In the genomic region with DNA sequence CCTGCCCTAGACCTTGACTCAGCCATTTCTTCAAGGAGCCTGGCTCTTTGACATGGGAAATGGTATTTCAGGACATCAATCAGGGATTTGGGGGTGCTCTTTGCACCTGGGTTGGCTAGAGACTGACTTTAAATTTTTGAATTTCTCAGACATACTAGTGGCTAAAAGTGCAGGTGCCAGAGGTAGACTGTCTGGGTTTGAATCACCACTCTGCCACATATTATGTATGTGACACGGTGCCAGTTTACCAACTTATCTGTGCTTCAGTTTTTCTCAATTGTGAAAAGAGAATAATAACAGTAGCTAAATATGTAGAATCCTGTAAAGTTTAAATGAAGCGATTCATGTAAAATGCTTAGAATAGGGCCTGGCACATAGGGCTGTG, we compare ENCODE assay signal across 13 cellular contexts. TPM values are rescaled to one million over a fixed set of nuclear protein-coding genes. Genes with fewer than 3 reads are reported as not detected.
DNase-seq lines count a peak whose midpoint lies in the region; ATAC-seq, FAIRE-seq and TF ChIP-seq lines count a peak whose summit lies in the region.
"Had no signal": no experiment of that assay in that cellular context is flagged by ENCODE, and none has a peak within 500 bp of the region (broad histone marks: within the 10 kb centered on the region; RNA-seq: fewer than 3 reads in every experiment).

No MANE protein-coding gene starts in this region.

- peak overlapping the region; percentile 98 for H3K27ac ChIP-seq in AG04450 (ENCODE audit: low read depth, low read length)
- H3K27ac ChIP-seq in K562 (ENCODE audit: extremely low read depth, low read depth, low read length), result peak overlapping the region; percentile 58; the same call in 1 of the 3 replicates
- H3K27ac ChIP-seq in prostate gland, result peak overlapping the region; percentile 71 to 85
- H3K27ac ChIP-seq: neural progenitor cell had no signal

- BruUV-seq in K562 (replicated peaks; lab: Mats Ljungman, UMichigan), result no TSS peak

- H3K4me3 ChIP-seq in AG04450 (ENCODE audit: low read depth, low read length), result no peak overlapping the region
- no peak overlapping the region for H3K4me3 ChIP-seq in K562
- no peak overlapping the region for H3K4me3 ChIP-seq in prostate gland
- H3K4me3 ChIP-seq: neural progenitor cell had no signal

- H3K4me1 ChIP-seq in K562 (replicated peaks in 1 of 2; ENCODE audit: control insufficient read depth in 2 of 2, insufficient read depth in 2 of 2, low read length in 2 of 2) (peaks cover 4 to 39% of the 10 kb centered on the region in 2 experiments; a peak in 4 of 5 replicates), prostate gland (replicated peaks) (peaks cover 7% of the 10 kb centered on the region)

- H3K9me3 ChIP-seq in AG04450 (ENCODE audit: control insufficient read depth, insufficient read depth, low read length) (no peaks in the 10 kb centered on the region), K562 (replicated peaks; ENCODE audit: control insufficient read depth, insufficient read depth, low read depth, low read length) (no peaks in the 10 kb centered on the region), prostate gland (no peaks in the 10 kb centered on the region)

- no peaks in the 10 kb centered on the region for H3K27me3 ChIP-seq in AG04450 (ENCODE audit: control insufficient read depth, insufficient read depth, low read length)
- H3K27me3 ChIP-seq in K562 (ENCODE audit: control insufficient read depth in 2 of 2, insufficient read depth in 2 of 2, low read length in 2 of 2), result no peaks in the 10 kb centered on the region
- no peaks in the 10 kb centered on the region for H3K27me3 ChIP-seq in prostate gland (replicated peaks; ENCODE audit: insufficient read depth)
- H3K27me3 ChIP-seq: neural progenitor cell had no signal

- no peak for TF ChIP-seq POLR2A in K562 (conservative IDR thresholded peaks at IDR 0.05)
- TF ChIP-seq POLR2A in prostate gland (IDR thresholded peaks at IDR 0.05), result no peak

- ATAC-seq in K562, result no peak; the same call in 2 of the 3 replicates
- no peak for ATAC-seq in GM19455 (IDR thresholded peaks at IDR 0.05; ENCODE audit: unreplicated experiment)
- ATAC-seq in HG02970 (IDR thresholded peaks at IDR 0.05; ENCODE audit: low FRiP score, unreplicated experiment), result no peak

- H3K36me3 ChIP-seq in K562 (ENCODE audit: control insufficient read depth, insufficient read depth, low read length) (no peaks in the 10 kb centered on the region), prostate gland (no peaks in the 10 kb centered on the region)
- H3K36me3 ChIP-seq: neural progenitor cell had no signal

- intact Hi-C loops in K562 (cut with micrococcal nuclease) (loop anchor here (5.0 kb wide), 1 partner anchor 47 kb away; a partner anchor contains a TSS), prostate gland (cut with DNase I) (loop anchor here (5.0 kb wide), 1 partner anchor 68 kb away; no protein-coding TSS in a partner anchor)

- POLR2A ChIA-PET in AG04450 (lab: Yijun Ruan, JAX), result interaction anchor here (0.6 to 4.9 kb wide), 2 partner anchors 49 to 890 kb away, joined by 4 to 35 read pairs; a partner anchor contains a TSS
- POLR2A ChIA-PET in K562 (lab: Yijun Ruan, JAX), result interaction anchor here (1.0 to 1.3 kb wide), 2 partner anchors 13 to 35 kb away, joined by 4 to 5 read pairs; no protein-coding TSS in a partner anchor

- CTCF ChIA-PET in AG04450 (lab: Charles Lee) (interaction anchor here (0.6 kb wide), 1 partner anchor 26 kb away, joined by 3 read pairs; no protein-coding TSS in a partner anchor), K562 (lab: Yijun Ruan, JAX; ENCODE audit: low intra/inter-chr PET ratio) (no interaction called here)

- no peak overlapping the region for H3K4me2 ChIP-seq in K562 (ENCODE audit: insufficient read depth, low read length)
- H3K4me2 ChIP-seq: neural progenitor cell had no signal

- H4K20me1 ChIP-seq in K562 (replicated peaks; ENCODE audit: control insufficient read depth, insufficient read depth, low read length), result no peaks in the 10 kb centered on the region

- no peaks in the 10 kb centered on the region for H3K27me3 Mint-ChIP-seq in HFFc6 (ENCODE audit: insufficient read depth)
- H3K27me3 Mint-ChIP-seq: dendritic cell treated with granulocyte-macrophage colony-stimulating factor and Interleukin-4, amounts not matched to agents 40 ng/mL and 50 ng/mL, for 4 days had no signal

- H3K4me1 Mint-ChIP-seq in HFFc6 (ENCODE audit: low read depth), result peaks cover 3% of the 10 kb centered on the region
- H3K4me1 Mint-ChIP-seq: neural progenitor cell had no signal

- no peak for FAIRE-seq in K562 (lab: Jason Lieb, UNC)

- H2AFZ ChIP-seq in K562 (ENCODE audit: low read depth, low read length), result peak overlapping the region; percentile 79; the same call in 1 of the 2 replicates

- H3K9me3 Mint-ChIP-seq in HFFc6, result no peaks in the 10 kb centered on the region
- H3K9me3 Mint-ChIP-seq: dendritic cell treated with granulocyte-macrophage colony-stimulating factor and Interleukin-4, amounts not matched to agents 40 ng/mL and 50 ng/mL, for 4 days; neural progenitor cell had no signal

- TF ChIP-seq RAD21 in K562 (CRISPR knock-in tag; conservative IDR thresholded peaks at IDR 0.05 in 1 of 2, IDR thresholded peaks at IDR 0.05 in 1 of 2), result no peak

- H3K4me3 Mint-ChIP-seq in HFFc6, result no peak overlapping the region
- H3K4me3 Mint-ChIP-seq: dendritic cell treated with granulocyte-macrophage colony-stimulating factor and Interleukin-4, amounts not matched to agents 40 ng/mL and 50 ng/mL, for 4 days; neural progenitor cell had no signal

- no peaks in the 10 kb centered on the region for H3K9me1 ChIP-seq in K562 (ENCODE audit: control insufficient read depth, insufficient read depth, low read length)

- no peaks in the 10 kb centered on the region for H3K79me2 ChIP-seq in K562 (ENCODE audit: control insufficient read depth, insufficient read depth, low read length)

- WGBS in K562 (ENCODE audit: insufficient coverage, low coverage, missing lambda C conversion rate), result 85% methylated on average over 2 of the region's 2 CpGs
- WGBS in prostate gland, result 87% methylated on average over 2 of the region's 2 CpGs

- in situ Hi-C loops in K562 (cut with MboI), result no loop called here

- no peak for TF ChIP-seq CTCF in AG04450 (IDR thresholded peaks at IDR 0.05; ENCODE audit: low read depth, low read length)
- no peak for TF ChIP-seq CTCF in HFFc6 (IDR thresholded peaks at IDR 0.05)
- TF ChIP-seq CTCF in K562 (IDR thresholded peaks at IDR 0.05 in 2 of 3, conservative IDR thresholded peaks at IDR 0.05 in 1 of 3; ENCODE audit: insufficient read depth in 2 of 3, low read depth in 1 of 3, low read length in 3 of 3), result no peak
- TF ChIP-seq CTCF in prostate gland (IDR thresholded peaks at IDR 0.05), result no peak

- H3K27ac Mint-ChIP-seq in HFFc6, result peak overlapping the region; percentile 94
- H3K27ac Mint-ChIP-seq: neural progenitor cell had no signal

- no peaks in the 10 kb centered on the region for H3K36me3 Mint-ChIP-seq in HFFc6 (ENCODE audit: low read depth)
- H3K36me3 Mint-ChIP-seq: neural progenitor cell had no signal

- TF ChIP-seq EP300 in K562 (IDR thresholded peaks at IDR 0.05; ENCODE audit: low read length), result no peak

- DNase-seq in AG04450 (ENCODE audit: low read depth, low spot score) (no peak), HFFc6 (no peak), K562 (ENCODE audit: extremely low read depth in 1 of 4, low spot score in 3 of 4) (no peak), prostate gland (ENCODE audit: low spot score) (no peak), RPMI8226 (no peak)
- no peak for DNase-seq in activated CD4-positive, alpha-beta T cell treated with anti-CD3 and anti-CD28 coated beads for 1 hour
- DNase-seq: activated CD4-positive, alpha-beta T cell treated with anti-CD3 and anti-CD28 coated beads for 4 hours; NCI-H146; NCI-H748 treated with DMSO at 0.1 percent for 48 hours had no signal

- no peak overlapping the region for H3K9ac ChIP-seq in K562 (ENCODE audit: insufficient read depth in 1 of 2, low read depth in 2 of 2, low read length in 2 of 2)
- H3K9ac ChIP-seq: neural progenitor cell had no signal

TF ChIP-seq in K562, 482 proteins besides CTCF, POLR2A, EP300 and RAD21 (continues in another document):
- TF ChIP-seq CEBPB (tag; IDR thresholded peaks at IDR 0.05), result no peak

RNA-seq across cellular contexts. Expression of a gene that starts 49.2 kb away (rescaled TPM):
- polyA plus RNA-seq in AG04450 (2011; rRNA removed) (652 and 668 TPM in 2 replicates), K562 (2011; rRNA removed) (144 and 147 TPM in 2 replicates), K562 (2014; fragmentation: Illumina TruSeq; extraction: Trizol) (217 and 248 TPM in 2 replicates), K562 (2014; fragmentation: Nextera tagmentation; extraction: Ambion mirVana) (10 to 100 TPM; 75.8 to 90.3 TPM), K562 (2014; rRNA removed) (141 and 151 TPM in 2 replicates)
- 292 and 462 TPM in 2 replicates for polyA minus RNA-seq in AG04450 (2011; rRNA and poly(A)+ RNA removed)
- total RNA-seq in HFFc6 (2021; fragmentation: NEBNext Ultra II Directional; extraction: Animal tissue kit (Norgen Biotek cat#: 25700)), result 1,000 to 10,000 TPM in 1 of 6 experiments, 100 to 1,000 TPM in 5; 820 to 1,001 (median 831) TPM
- total RNA-seq in K562 (2011; cell fraction: chromatin; rRNA removed; ENCODE audit: low replicate concordance), result 172 and 408 TPM in 2 replicates
- total RNA-seq in K562 (2011; cell fraction: nucleolus; rRNA removed), result 188 and 224 TPM in 2 replicates
- total RNA-seq in K562 (2011; cell fraction: nucleoplasm; rRNA removed), result 397 and 411 TPM in 2 replicates
- total RNA-seq in K562 (2014; rRNA removed) (96.7 and 123 TPM in 2 replicates), K562 (2014; rRNA removed; fragmentation: Illumina TruSeq; extraction: Trizol) (116 and 139 TPM in 2 replicates), K562 (2015; rRNA removed; fragmentation: Illumina TruSeq; extraction: Trizol) (67.3 and 73.0 TPM in 2 replicates), K562 (2021) (228 and 238 TPM in 2 replicates), prostate gland (100 to 1,000 TPM; 190 to 249 TPM)
- 58.0 and 129 TPM in 2 replicates for polyA plus RNA-seq in K562 (2011; cell fraction: cytosol; rRNA removed)
- polyA plus RNA-seq in K562 (2011; cell fraction: nucleus; rRNA removed), result 49.3 and 111 TPM in 2 replicates
- polyA plus RNA-seq in K562 (2012), result 173 and 413 TPM in 2 replicates
- 151 and 172 TPM in 2 replicates for polyA minus RNA-seq in K562 (2011; rRNA and poly(A)+ RNA removed)
- 70.4 and 76.7 TPM in 2 replicates for polyA minus RNA-seq in K562 (2011; cell fraction: cytosol; rRNA and poly(A)+ RNA removed)
- 45.9 and 84.7 TPM in 2 replicates for polyA minus RNA-seq in K562 (2011; cell fraction: nucleus; rRNA and poly(A)+ RNA removed)
